In genomic region chr5:163916376-163916775, GRCh38 we compare ENCODE assay signal across 8 cellular contexts.
A peak's percentile ranks its signal among the peaks of the same experiment; 100 is the strongest.
DNase-seq lines count a peak whose midpoint lies in the region; ATAC-seq and TF ChIP-seq lines count a peak whose summit lies in the region.

No MANE protein-coding gene starts in this region.

- no peak for TF ChIP-seq EP300 in transverse colon (IDR thresholded peaks at IDR 0.05; ENCODE audit: low read depth)

- H3K4me3 ChIP-seq in GM08714 (ENCODE audit: low read length) (peak overlapping the region; percentile 21; the same call in 1 of the 2 replicates), transverse colon (no peak overlapping the region), brain microvascular endothelial cell (ENCODE audit: low read depth, low read length) (no peak overlapping the region)

- H3K27ac ChIP-seq in transverse colon (peak overlapping the region; percentile 63 to 74 (median 66)), brain microvascular endothelial cell (no peak overlapping the region)

- H3K36me3 ChIP-seq in transverse colon (no peaks in the 10 kb centered on the region), brain microvascular endothelial cell (replicated peaks) (no peaks in the 10 kb centered on the region)

- peaks cover 21% of the 10 kb centered on the region for H3K36me3 Mint-ChIP-seq in dendritic cell treated with granulocyte-macrophage colony-stimulating factor and Interleukin-4, amounts not matched to agents 40 ng/mL and 50 ng/mL, for 4 days (ENCODE audit: low read depth)

- H3K9me3 Mint-ChIP-seq in dendritic cell treated with granulocyte-macrophage colony-stimulating factor and Interleukin-4, amounts not matched to agents 40 ng/mL and 50 ng/mL, for 4 days = peaks cover 39% of the 10 kb centered on the region

- H3K27ac Mint-ChIP-seq in dendritic cell treated with granulocyte-macrophage colony-stimulating factor and Interleukin-4, amounts not matched to agents 40 ng/mL and 50 ng/mL, for 4 days = peak overlapping the region; percentile 72

- TF ChIP-seq POLR2A in transverse colon (IDR thresholded peaks at IDR 0.05) = no peak

- peak; percentile 39 for DNase-seq in transverse colon
- DNase-seq in SHP77 (lab: John Stamatoyannopoulos, UW) = no peak
- no peak for DNase-seq in brain microvascular endothelial cell
- DNase-seq in kidney glomerular epithelial cell (lab: John Stamatoyannopoulos, UW) = no peak

- H3K9me3 ChIP-seq in transverse colon = no peaks in the 10 kb centered on the region

- in situ Hi-C loops in transverse colon (cut with MboI; ENCODE audit: low pct_ligation_motif_present in 1 of 4, low pct_unique_long_range_greater_than_20kb in 1 of 4, low sequenced_read_pairs in 3 of 4) (no loop called here), brain microvascular endothelial cell (cut with HindIII; ENCODE audit: low pct_ligation_motif_present, low sequenced_read_pairs) (no loop called here)

- intact Hi-C loops in dendritic cell treated with granulocyte-macrophage colony-stimulating factor and Interleukin-4, amounts not matched to agents 40 ng/mL and 50 ng/mL, for 4 days (cut with micrococcal nuclease) = no loop called here
- intact Hi-C loops in transverse colon (cut with DNase I; ENCODE audit: low total_unique reads) = no loop called here

- H3K4me3 Mint-ChIP-seq in dendritic cell treated with granulocyte-macrophage colony-stimulating factor and Interleukin-4, amounts not matched to agents 40 ng/mL and 50 ng/mL, for 4 days = no peak overlapping the region

- peak; percentile 91 for ATAC-seq in GM21381 (IDR thresholded peaks at IDR 0.05; ENCODE audit: unreplicated experiment)
- peak; percentile 82 for ATAC-seq in HG03521 (IDR thresholded peaks at IDR 0.05; ENCODE audit: unreplicated experiment)

- WGBS in transverse colon (ENCODE audit: low coverage in 1 of 2), 2 donors = 57 to 70% methylated on average over 2 of the region's 2 CpGs

- peaks cover 0 to 24% (median 9%) of the 10 kb centered on the region in 4 donors for H3K4me1 ChIP-seq in transverse colon

- H3K27me3 ChIP-seq in transverse colon (no peaks in the 10 kb centered on the region), brain microvascular endothelial cell (replicated peaks) (no peaks in the 10 kb centered on the region)

- H3K27me3 Mint-ChIP-seq in dendritic cell treated with granulocyte-macrophage colony-stimulating factor and Interleukin-4, amounts not matched to agents 40 ng/mL and 50 ng/mL, for 4 days = no peaks in the 10 kb centered on the region

- peaks cover 51% of the 10 kb centered on the region for H3K4me1 Mint-ChIP-seq in dendritic cell treated with granulocyte-macrophage colony-stimulating factor and Interleukin-4, amounts not matched to agents 40 ng/mL and 50 ng/mL, for 4 days (ENCODE audit: low read depth)

- TF ChIP-seq CTCF in transverse colon (IDR thresholded peaks at IDR 0.05) (no peak), brain microvascular endothelial cell (IDR thresholded peaks at IDR 0.05; ENCODE audit: low read depth, low read length, missing control alignments) (no peak)
